21 cellular contexts compared by ENCODE assay signal in the genomic region with DNA sequence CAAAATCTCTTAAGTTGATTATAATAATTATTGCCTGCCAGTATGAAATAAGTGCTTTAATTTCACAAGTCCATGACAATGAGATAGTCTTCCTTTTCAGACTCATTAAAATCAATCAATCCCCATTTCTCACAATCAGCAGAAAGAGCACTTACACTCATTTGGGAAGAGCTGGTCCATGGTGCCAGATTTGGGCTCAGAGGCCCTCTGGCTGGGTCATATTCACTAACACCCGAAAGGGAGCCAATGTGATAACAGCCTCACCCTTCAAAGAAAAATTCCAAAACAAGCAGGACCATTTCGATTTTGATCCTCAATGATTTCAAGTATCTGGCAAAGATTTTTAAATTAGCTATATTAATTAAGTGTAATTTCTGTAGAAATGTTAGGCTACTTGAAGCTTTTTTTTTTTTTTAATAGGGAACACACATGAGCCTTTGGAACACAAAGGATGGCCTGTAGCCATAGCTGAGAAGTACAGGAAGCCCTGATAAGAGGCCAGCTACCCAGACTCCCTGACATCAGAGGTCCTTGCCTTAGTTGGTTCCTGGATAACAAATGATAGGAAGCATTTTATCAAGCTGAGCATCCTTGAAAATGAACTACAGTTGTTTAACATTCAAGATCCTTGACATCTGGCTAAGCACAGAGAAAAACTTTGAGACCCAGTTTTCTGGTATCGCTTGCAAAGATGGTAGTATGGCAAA. TPM values are rescaled to one million over a fixed set of nuclear protein-coding genes. Genes with fewer than 3 reads are reported as not detected.
DNase-seq lines count a peak whose midpoint lies in the region; ATAC-seq, FAIRE-seq and TF ChIP-seq lines count a peak whose summit lies in the region.
"Had no signal": no experiment of that assay in that cellular context is flagged by ENCODE, and none has a peak within 500 bp of the region (broad histone marks: within the 10 kb centered on the region; RNA-seq: fewer than 3 reads in every experiment).

No MANE protein-coding gene starts in this region.

- WGBS in right lobe of liver (ENCODE audit: insufficient coverage, low coverage, low lambda C conversion rate, missing lambda C conversion rate) = 46% methylated on average over 3 of the region's 3 CpGs
- 15% methylated on average over 3 of the region's 3 CpGs for WGBS in HepG2 (ENCODE audit: low lambda C conversion rate)
- WGBS in right cardiac atrium = 44% methylated on average over 3 of the region's 3 CpGs
- 74 to 89% methylated on average over 3 of the region's 3 CpGs for WGBS in aorta, 2 donors

- no peaks in the 10 kb centered on the region for H3K79me2 ChIP-seq in HepG2 (ENCODE audit: insufficient read depth, low read length)

- H4K20me1 ChIP-seq in HepG2 (ENCODE audit: insufficient read depth, low read length) = no peaks in the 10 kb centered on the region

- no peak for TF ChIP-seq EP300 in HepG2 (IDR thresholded peaks at IDR 0.05; ENCODE audit: low read depth in 2 of 2, low read length in 2 of 2)
- TF ChIP-seq EP300 in HepG2 (CRISPR knock-in tag; IDR thresholded peaks at IDR 0.05; ENCODE audit: borderline replicate concordance) = no peak

- in situ Hi-C loops in HepG2 (cut with HindIII; ENCODE audit: extremely low pct_ligation_motif_present, low pct_unique_long_range_greater_than_20kb) = no loop called here

- FAIRE-seq in HepG2 (lab: Jason Lieb, UNC) = no peak
- FAIRE-seq: A549, GM18507 had no signal

- H3K27ac ChIP-seq in right lobe of liver = no peak overlapping the region
- no peak overlapping the region for H3K27ac ChIP-seq in HepG2 (ENCODE audit: extremely low read length, insufficient read depth, low read length)
- no peak overlapping the region for H3K27ac ChIP-seq in right cardiac atrium (ENCODE audit: low read length)
- no peak overlapping the region for H3K27ac ChIP-seq in aorta (ENCODE audit: low read depth in 1 of 2, low read length in 2 of 2)
- H3K27ac ChIP-seq: A549, GM23248, KMS-11, PC-9 had no signal

- TF ChIP-seq POLR2A in right lobe of liver (IDR thresholded peaks at IDR 0.05) = no peak
- TF ChIP-seq POLR2A in HepG2 (IDR thresholded peaks at IDR 0.05; ENCODE audit: insufficient read depth in 1 of 2, low read depth in 2 of 2, low read length in 2 of 2) = no peak

- H3K9me3 ChIP-seq in right lobe of liver (no peaks in the 10 kb centered on the region), HepG2 (ENCODE audit: low read length) (no peaks in the 10 kb centered on the region), right cardiac atrium (ENCODE audit: control insufficient read depth, low read length) (no peaks in the 10 kb centered on the region), aorta (ENCODE audit: control insufficient read depth, low read length) (no peaks in the 10 kb centered on the region)
- H3K9me3 ChIP-seq: A549 had no signal

- H3K27me3 ChIP-seq in right lobe of liver = no peaks in the 10 kb centered on the region
- peaks cover 0 to 13% of the 10 kb centered on the region in 2 experiments; a peak in 4 of 5 replicates for H3K27me3 ChIP-seq in HepG2 (ENCODE audit: control insufficient read depth in 1 of 2, insufficient read depth in 2 of 2, low read length in 2 of 2)
- H3K27me3 ChIP-seq in right cardiac atrium (ENCODE audit: control insufficient read depth, insufficient read depth) = no peaks in the 10 kb centered on the region
- no peaks in the 10 kb centered on the region for H3K27me3 ChIP-seq in aorta (ENCODE audit: control insufficient read depth in 1 of 2, insufficient read depth in 2 of 2, low read length in 1 of 2)

- no peak overlapping the region for H2AFZ ChIP-seq in HepG2 (ENCODE audit: low read length)
- H2AFZ ChIP-seq: GM23248, PC-9 had no signal

- intact Hi-C loops in right lobe of liver (cut with DNase I) (no loop called here), HepG2 (cut with micrococcal nuclease; ENCODE audit: unreplicated experiment) (no loop called here), right cardiac atrium (cut with DNase I) (no loop called here), aorta (cut with DNase I) (no loop called here)

- no peak overlapping the region for H3K4me3 ChIP-seq in right lobe of liver
- H3K4me3 ChIP-seq in HepG2 (replicated peaks in 1 of 3; ENCODE audit: insufficient read depth in 1 of 3, low read depth in 2 of 3, low read length in 3 of 3) = no peak overlapping the region
- H3K4me3 ChIP-seq in right cardiac atrium (ENCODE audit: low read length) = no peak overlapping the region
- no peak overlapping the region for H3K4me3 ChIP-seq in aorta (ENCODE audit: low read length in 2 of 2)
- H3K4me3 ChIP-seq: A549, GM23248, PC-9 had no signal

- TF ChIP-seq RAD21 in HepG2 (CRISPR knock-in tag; IDR thresholded peaks at IDR 0.05) = no peak

- DNase-seq in right lobe of liver = no peak
- no peak for DNase-seq in HepG2 (ENCODE audit: low spot score)
- peak; percentile 33 for DNase-seq in dermis blood vessel endothelial cell
- DNase-seq in right cardiac atrium = no peak
- no peak for DNase-seq in aorta
- no peak for DNase-seq in mucosa of gallbladder (ENCODE audit: low spot score)
- no peak for DNase-seq in activated CD8-positive, alpha-beta memory T cell treated with anti-CD3 and anti-CD28 coated beads, Interleukin-2, amount 50 U/mL, for 4 hours
- DNase-seq: C1 segment of cervical spinal cord; CD4-positive, alpha-beta memory T cell; COR-L47; DMS53; GM23248; H9; MM.1S; NCI-H2029; NCI-H446; NCI-H526 treated with DMSO at 0.1 percent for 48 hours; PC-9 had no signal

- CTCF ChIA-PET in HepG2 (lab: Yijun Ruan, JAX; ENCODE audit: low intra/inter-chr PET ratio, low total read pairs) = no interaction called here

- H3K36me3 ChIP-seq in right lobe of liver = no peaks in the 10 kb centered on the region
- H3K36me3 ChIP-seq in HepG2 (replicated peaks in 1 of 2; ENCODE audit: control insufficient read depth in 1 of 2, insufficient read depth in 2 of 2, low read length in 2 of 2) = no peaks in the 10 kb centered on the region
- no peaks in the 10 kb centered on the region for H3K36me3 ChIP-seq in aorta (ENCODE audit: control insufficient read depth in 1 of 2, insufficient read depth in 2 of 2, low read length in 1 of 2)

- no peak overlapping the region for H3K4me2 ChIP-seq in HepG2 (ENCODE audit: low read depth, low read length)
- H3K4me2 ChIP-seq: A549, KMS-11, PC-9 had no signal

- H3K9ac ChIP-seq in HepG2 (ENCODE audit: insufficient read depth, low read depth, low read length) = no peak overlapping the region
- H3K9ac ChIP-seq: GM23248, KMS-11 had no signal

- ATAC-seq in right lobe of liver (peak; percentile 60 to 90 (median 74)), HepG2 (no peak), right cardiac atrium (peak; percentile 88 to 91), aorta (ENCODE audit: low FRiP score) (no peak)
- ATAC-seq: A549 had no signal

- H3K4me1 ChIP-seq in right lobe of liver (no peaks in the 10 kb centered on the region), HepG2 (ENCODE audit: insufficient read depth, low read length) (no peaks in the 10 kb centered on the region), right cardiac atrium (ENCODE audit: control insufficient read depth, insufficient read depth, low read length) (no peaks in the 10 kb centered on the region), aorta (ENCODE audit: control insufficient read depth in 1 of 2, insufficient read depth in 2 of 2, low read length in 2 of 2) (no peaks in the 10 kb centered on the region)
- H3K4me1 ChIP-seq: A549 had no signal

- no TSS peak for BruUV-seq in HepG2 (replicated peaks; lab: Mats Ljungman, UMichigan)

- TF ChIP-seq CTCF in right lobe of liver (IDR thresholded peaks at IDR 0.05) (no peak), HepG2 (CRISPR knock-in tag; IDR thresholded peaks at IDR 0.05) (no peak)

- POLR2A ChIA-PET in HepG2 (lab: Yijun Ruan, JAX) = no interaction called here

TF ChIP-seq in HepG2, 621 proteins besides CTCF, POLR2A, EP300 and RAD21 (continues in another document):
- TF ChIP-seq ZNF605 (CRISPR knock-in tag; IDR thresholded peaks at IDR 0.05) (no peak), ZNF12 (CRISPR knock-in tag; IDR thresholded peaks at IDR 0.05) (no peak), HNRNPUL1 (IDR thresholded peaks at IDR 0.05; ENCODE audit: low read depth, low read length) (no peak), ETV6 (CRISPR knock-in tag; conservative IDR thresholded peaks at IDR 0.05) (no peak), BRD4 (CRISPR knock-in tag; IDR thresholded peaks at IDR 0.05) (no peak), NCOR1 (IDR thresholded peaks at IDR 0.05; ENCODE audit: borderline replicate concordance, low read length) (no peak), MYC (CRISPR knock-in tag; IDR thresholded peaks at IDR 0.05; ENCODE audit: borderline replicate concordance) (no peak), PHF21A (CRISPR knock-in tag; IDR thresholded peaks at IDR 0.05) (no peak), RNF2 (conservative IDR thresholded peaks at IDR 0.05; ENCODE audit: low read depth) (no peak)

RNA-seq across cellular contexts. Expression of a gene that starts 17.1 kb away (rescaled TPM):
- total RNA-seq in right lobe of liver = under 1 TPM in 5 of 6 experiments, not detected in 1; 0.07 to 0.19 (median 0.17) TPM
- not detected in 2 replicates for total RNA-seq in HepG2 (2016; rRNA removed; fragmentation: Illumina TruSeq; extraction: Trizol)
- not detected in 2 replicates for total RNA-seq in HepG2 (2016; cell fraction: cytosol; rRNA removed; fragmentation: Illumina TruSeq; extraction: Trizol; ENCODE audit: low read depth)
- total RNA-seq in HepG2 (2016; cell fraction: insoluble cytoplasmic fraction; rRNA removed; fragmentation: Illumina TruSeq; extraction: Trizol) = not detected in 2 replicates
- total RNA-seq in HepG2 (2016; cell fraction: membrane; rRNA removed; fragmentation: Illumina TruSeq; extraction: Trizol) = not detected in 2 replicates
- total RNA-seq in HepG2 (2016; cell fraction: nucleus; rRNA removed; fragmentation: Illumina TruSeq; extraction: Trizol) = 0.09 TPM in 1 of 2 replicates, not detected in the other
- polyA plus RNA-seq in HepG2 (2011; rRNA removed) = not detected in 2 replicates
- polyA plus RNA-seq in HepG2 (2011; cell fraction: cytosol; rRNA removed) = not detected in 2 replicates
- polyA plus RNA-seq in HepG2 (2011; cell fraction: nucleus; rRNA removed) = 0.03 TPM in 1 of 2 replicates, not detected in the other
- not detected in 2 replicates for polyA plus RNA-seq in HepG2 (2012)
- not detected in 2 replicates for polyA plus RNA-seq in HepG2 (2016; cell fraction: cytosol; fragmentation: Illumina TruSeq; extraction: Trizol; ENCODE audit: low read depth)
- polyA plus RNA-seq in HepG2 (2016; cell fraction: insoluble cytoplasmic fraction; fragmentation: Illumina TruSeq; extraction: Trizol; ENCODE audit: low read depth) = not detected in 2 replicates
- not detected in 2 replicates for polyA plus RNA-seq in HepG2 (2016; cell fraction: membrane; fragmentation: Illumina TruSeq; extraction: Trizol; ENCODE audit: low read depth)
- polyA plus RNA-seq in HepG2 (2016; cell fraction: nucleus; fragmentation: Illumina TruSeq; extraction: Trizol; ENCODE audit: insufficient read depth, low read depth) = not detected in 2 replicates
- polyA minus RNA-seq in HepG2 (2011; rRNA and poly(A)+ RNA removed; ENCODE audit: low replicate concordance) = 0.02 and 0.23 TPM in 2 replicates
- polyA minus RNA-seq in HepG2 (2011; cell fraction: cytosol; rRNA and poly(A)+ RNA removed) = not detected in 2 replicates
- polyA minus RNA-seq in HepG2 (2011; cell fraction: nucleus; rRNA and poly(A)+ RNA removed) = 0.37 TPM in 1 of 2 replicates, not detected in the other
- 0.34 and 0.84 TPM in 2 replicates for total RNA-seq in dermis blood vessel endothelial cell
- total RNA-seq in right cardiac atrium = under 1 TPM in 2 of 4 donors, not detected in 2; 0.23 to 0.32 TPM
- 0.07 TPM for polyA plus RNA-seq in right cardiac atrium
- total RNA-seq in aorta = 1 to 10 TPM in 1 of 2 donors, under 1 TPM in 1; 0.75 to 1.0 TPM
- polyA plus RNA-seq in aorta = under 1 TPM; 0.13 to 0.33 TPM
- total RNA-seq in mucosa of gallbladder = 1.8 TPM
- total RNA-seq: GM23248 had no signal
- polyA plus RNA-seq: GM23248 had no signal

Comparison
In these comparisons a context has a peak if more than half of its experiments do, and no peak if none do; other contexts are left out.
1. ATAC-seq: peak in right lobe of liver (4 of 4) and right cardiac atrium (2 of 2); none in HepG2 (single experiment) and aorta (single experiment).